15 cellular contexts compared by ENCODE assay signal in the genomic region with DNA sequence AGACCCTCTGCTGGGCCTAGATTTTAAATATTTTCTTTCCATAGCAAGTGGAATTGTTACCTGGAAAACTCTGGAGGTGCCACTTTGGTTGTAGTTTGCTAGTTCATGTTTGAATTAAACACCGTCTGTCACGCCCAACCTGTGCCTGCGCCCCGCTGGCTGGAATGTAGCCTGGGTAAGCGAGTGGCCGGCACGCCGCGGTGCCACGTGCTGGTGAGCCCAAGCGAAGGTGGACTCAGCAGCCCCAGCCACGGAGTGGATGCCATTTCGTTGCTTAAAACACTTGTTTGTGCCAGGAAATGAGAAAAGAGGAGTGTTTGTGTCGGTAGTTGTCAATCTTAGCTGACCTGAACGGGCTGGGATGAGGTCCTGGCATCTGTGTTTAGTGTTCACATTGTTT. TPM values are rescaled to one million over a fixed set of nuclear protein-coding genes. Genes with fewer than 3 reads are reported as not detected.
A peak's percentile ranks its signal among the peaks of the same experiment; 100 is the strongest.
DNase-seq lines count a peak whose midpoint lies in the region; ATAC-seq and TF ChIP-seq lines count a peak whose summit lies in the region.
"Had no signal": no experiment of that assay in that cellular context is flagged by ENCODE, and none has a peak within 500 bp of the region (broad histone marks: within the 10 kb centered on the region; RNA-seq: fewer than 3 reads in every experiment).

No MANE protein-coding gene starts in this region.

- H3K27ac ChIP-seq in gastroesophageal sphincter, result peak overlapping the region in 3 of 4 donors; percentile 7 to 88 (median 49)
- H3K27ac ChIP-seq in skeletal muscle tissue (ENCODE audit: low read depth, low read length), result peak overlapping the region; percentile 95
- H3K27ac ChIP-seq: parathyroid adenoma had no signal

- no peaks in the 10 kb centered on the region for H3K9me3 Mint-ChIP-seq in activated T-cell treated with anti-CD3 and anti-CD28 coated beads, Interleukin-2, amount 50 U/mL, for 24 hours

- H3K27me3 ChIP-seq in gastroesophageal sphincter, result no peaks in the 10 kb centered on the region
- H3K27me3 ChIP-seq in skeletal muscle tissue (ENCODE audit: control insufficient read depth in 3 of 3, insufficient read depth in 3 of 3, low read length in 3 of 3), result no peaks in the 10 kb centered on the region

- no peaks in the 10 kb centered on the region for H3K27me3 Mint-ChIP-seq in activated T-cell treated with anti-CD3 and anti-CD28 coated beads, Interleukin-2, amount 50 U/mL, for 24 hours
- H3K27me3 Mint-ChIP-seq in T-helper 17 cell, result no peaks in the 10 kb centered on the region

- WGBS in gastroesophageal sphincter (ENCODE audit: low coverage in 1 of 2), 2 donors, result 63 to 73% methylated on average over 9 to 11 of the region's 15 CpGs

- H3K36me3 ChIP-seq in gastroesophageal sphincter (no peaks in the 10 kb centered on the region), skeletal muscle tissue (ENCODE audit: control insufficient read depth in 3 of 3, insufficient read depth in 3 of 3, low read length in 3 of 3) (peaks cover 2 to 6% (median 4%) of the 10 kb centered on the region in 3 donors)

- TF ChIP-seq CTCF in gastroesophageal sphincter (IDR thresholded peaks at IDR 0.05), result no peak

- no peak for ATAC-seq in T-helper 17 cell
- no peak for ATAC-seq in gastroesophageal sphincter
- ATAC-seq in HG03095 (IDR thresholded peaks at IDR 0.05; ENCODE audit: unreplicated experiment), result no peak

- peak overlapping the region; percentile 90 for H3K4me3 Mint-ChIP-seq in activated T-cell treated with anti-CD3 and anti-CD28 coated beads, Interleukin-2, amount 50 U/mL, for 24 hours
- peak overlapping the region; percentile 28 for H3K4me3 Mint-ChIP-seq in T-helper 17 cell

- H3K9me3 ChIP-seq in T-helper 17 cell (ENCODE audit: control insufficient read depth, low read length, poor library complexity, severe bottlenecking) (no peaks in the 10 kb centered on the region), gastroesophageal sphincter (no peaks in the 10 kb centered on the region), skeletal muscle tissue (ENCODE audit: control insufficient read depth in 3 of 3, low read length in 3 of 3) (no peaks in the 10 kb centered on the region)

- H3K4me3 ChIP-seq in gastroesophageal sphincter (no peak overlapping the region), skeletal muscle tissue (ENCODE audit: low read length in 3 of 3) (peak overlapping the region; percentile 20 to 23 (median 22))

- H3K4me1 ChIP-seq in gastroesophageal sphincter (peaks cover 0 to 86% (median 33%) of the 10 kb centered on the region in 3 donors), skeletal muscle tissue (ENCODE audit: control insufficient read depth in 3 of 3, insufficient read depth in 3 of 3, low read length in 3 of 3) (peaks cover 49 to 69% (median 66%) of the 10 kb centered on the region in 3 donors)
- H3K4me1 ChIP-seq: parathyroid adenoma had no signal

- H3K9ac ChIP-seq in skeletal muscle tissue (ENCODE audit: low read depth in 1 of 3, low read length in 3 of 3), result peak overlapping the region; percentile 15 to 77 (median 57)
- H3K9ac ChIP-seq: parathyroid adenoma had no signal

- peaks cover 47% of the 10 kb centered on the region for H3K4me1 Mint-ChIP-seq in activated T-cell treated with anti-CD3 and anti-CD28 coated beads, Interleukin-2, amount 50 U/mL, for 24 hours (ENCODE audit: low read depth)
- H3K4me1 Mint-ChIP-seq in T-helper 17 cell, result peaks cover 13% of the 10 kb centered on the region

- peak overlapping the region; percentile 83 for H3K27ac Mint-ChIP-seq in activated T-cell treated with anti-CD3 and anti-CD28 coated beads, Interleukin-2, amount 50 U/mL, for 24 hours
- H3K27ac Mint-ChIP-seq in T-helper 17 cell, result no peak overlapping the region

- DNase-seq in activated T-cell treated with anti-CD3 and anti-CD28 coated beads, Interleukin-2, amount 50 U/mL, for 24 hours, result no peak
- DNase-seq in activated T-cell treated with anti-CD3 and anti-CD28 coated beads for 4 hours (no peak), T-helper 17 cell (no peak), dermis blood vessel endothelial cell (no peak)
- no peak for DNase-seq in activated effector memory CD4-positive, alpha-beta T cell treated with anti-CD3 and anti-CD28 coated beads, Interleukin-2, amount 50 U/mL, for 16 hours
- DNase-seq: cortex of kidney; foreskin fibroblast; KBM-7; NCI-H2029; stimulated activated CD4-positive, alpha-beta T cell treated with anti-CD3 and anti-CD28 coated beads, Interleukin-4, amount 100 ng/mL, for 1 hour; T1000 had no signal

- no peak for TF ChIP-seq EP300 in gastroesophageal sphincter (IDR thresholded peaks at IDR 0.05)

- no peak for TF ChIP-seq POLR2A in gastroesophageal sphincter (IDR thresholded peaks at IDR 0.05)

- peaks cover 41% of the 10 kb centered on the region for H3K36me3 Mint-ChIP-seq in activated T-cell treated with anti-CD3 and anti-CD28 coated beads, Interleukin-2, amount 50 U/mL, for 24 hours (ENCODE audit: low read depth)
- no peaks in the 10 kb centered on the region for H3K36me3 Mint-ChIP-seq in T-helper 17 cell (ENCODE audit: low read depth)

RNA-seq across cellular contexts. Expression of a gene that starts 2.7 kb away (rescaled TPM):
- total RNA-seq in T-helper 17 cell (10 to 100 TPM; 58.5 to 81.0 TPM), gastroesophageal sphincter (10 to 100 TPM; 18.4 to 34.8 (median 28.7) TPM), skeletal muscle tissue (25.1 TPM), dermis blood vessel endothelial cell (35.4 and 45.0 TPM in 2 replicates)

RNA-seq across cellular contexts. Expression of a gene that starts 46.8 kb away (rescaled TPM):
- total RNA-seq in T-helper 17 cell (10 to 100 TPM; 89.7 to 97.5 TPM), gastroesophageal sphincter (100 to 1,000 TPM; 151 to 261 (median 231) TPM), skeletal muscle tissue (180 TPM), dermis blood vessel endothelial cell (287 and 302 TPM in 2 replicates)

Comparison
In these comparisons a context has a peak if more than half of its experiments do, and no peak if none do; other contexts are left out.
1. H3K4me3 ChIP-seq: peak in skeletal muscle tissue (3 of 3); none in gastroesophageal sphincter (0 of 2).